Comparison of ENCODE assay signal across 9 cellular contexts in the genomic region with DNA sequence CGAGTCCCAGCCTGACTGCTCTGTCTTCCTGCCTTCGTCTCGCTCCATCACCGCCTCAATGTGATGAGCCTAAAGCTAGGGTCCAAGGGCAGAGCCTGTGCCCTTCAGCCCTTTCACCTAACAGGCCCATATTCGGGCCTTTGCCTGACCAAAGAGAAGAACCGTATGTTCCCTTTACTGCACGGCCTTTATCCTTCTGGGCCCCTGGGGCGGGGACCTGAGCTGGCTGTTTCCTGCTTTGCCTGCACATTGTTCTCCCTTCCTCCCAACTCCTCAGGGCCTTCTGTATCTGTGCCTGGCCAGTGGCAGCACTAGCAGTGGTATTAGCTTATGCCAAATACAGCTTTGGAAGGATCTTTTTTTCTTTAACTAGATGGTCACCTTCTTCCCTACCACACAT. TPM values are rescaled to one million over a fixed set of nuclear protein-coding genes. Genes with fewer than 3 reads are reported as not detected.
A peak's percentile ranks its signal among the peaks of the same experiment; 100 is the strongest.
DNase-seq lines count a peak whose midpoint lies in the region; ATAC-seq and TF ChIP-seq lines count a peak whose summit lies in the region.
"Had no signal": no experiment of that assay in that cellular context is flagged by ENCODE, and none has a peak within 500 bp of the region (broad histone marks: within the 10 kb centered on the region; RNA-seq: fewer than 3 reads in every experiment).

No MANE protein-coding gene starts in this region.

- intact Hi-C loops in activated B cell treated with CpG ODN at 0.5 μM for 24 hours (cut with micrococcal nuclease) (no loop called here), psoas muscle (cut with DNase I) (no loop called here)

- peaks cover 3% of the 10 kb centered on the region for H3K4me1 ChIP-seq in psoas muscle

- H3K27ac ChIP-seq in psoas muscle, result peak overlapping the region; percentile 43

- peaks cover under 1 to 67% of the 10 kb centered on the region in 2 donors for H3K36me3 ChIP-seq in psoas muscle (ENCODE audit: insufficient read depth in 1 of 2, low read depth in 1 of 2)

- H3K27me3 ChIP-seq in psoas muscle (ENCODE audit: insufficient read depth in 3 of 3, low read length in 2 of 3), result no peaks in the 10 kb centered on the region

- ATAC-seq in activated B cell treated with CpG ODN at 0.5 μM for 24 hours (ENCODE audit: low read depth) (no peak), psoas muscle (peak in 3 of 4 donors; percentile 20 to 47 (median 24)), HG03354 (IDR thresholded peaks at IDR 0.05; ENCODE audit: poor library complexity, severe bottlenecking, unreplicated experiment) (no peak), GM18519 (IDR thresholded peaks at IDR 0.05; ENCODE audit: low FRiP score, unreplicated experiment) (no peak)

- H3K27ac Mint-ChIP-seq in activated B cell treated with CpG ODN at 0.5 μM for 24 hours, result peak overlapping the region; percentile 18
- peak overlapping the region; percentile 99 for H3K27ac Mint-ChIP-seq in endothelial cell (ENCODE audit: unreplicated experiment)

- no peaks in the 10 kb centered on the region for H3K9me3 ChIP-seq in psoas muscle

- TF ChIP-seq CTCF in activated B cell treated with CpG ODN at 0.5 μM for 24 hours (IDR thresholded peaks at IDR 0.05) (no peak), endothelial cell (IDR thresholded peaks at IDR 0.05; ENCODE audit: unreplicated experiment) (no peak), psoas muscle (IDR thresholded peaks at IDR 0.05) (no peak)

- no peak for DNase-seq in activated B cell treated with CpG ODN at 0.5 μM for 24 hours
- DNase-seq in endothelial cell (ENCODE audit: low spot score), result peak; percentile 50
- DNase-seq in psoas muscle, result no peak
- no peak for DNase-seq in NCI-H1105 treated with DMSO at 0.1 percent for 48 hours (lab: John Stamatoyannopoulos, UW)
- DNase-seq: mammary epithelial cell; RPMI8226; stimulated activated naive CD4-positive, alpha-beta T cell treated with Interleukin-2 at 50 U/mL for 16 hours had no signal

- H3K4me1 Mint-ChIP-seq in activated B cell treated with CpG ODN at 0.5 μM for 24 hours (peaks cover 15% of the 10 kb centered on the region), endothelial cell (ENCODE audit: unreplicated experiment) (peaks cover 56% of the 10 kb centered on the region)

- POLR2A ChIA-PET in activated B cell treated with CpG ODN at 0.5 μM for 24 hours (lab: Charles Lee), result interaction anchor here (0.6 to 1.2 kb wide), 4 partner anchors 15 to 43 kb away, joined by 3 read pairs; partner anchors contain the start of gene ESYT1

- CTCF ChIA-PET in activated B cell treated with CpG ODN at 0.5 μM for 24 hours (lab: Charles Lee), result interaction anchor here (1.4 to 1.6 kb wide), 2 partner anchors 14 to 17 kb away, joined by 3 read pairs; no protein-coding TSS in a partner anchor

- WGBS in psoas muscle, 3 donors, result 66 to 74% (median 71%) methylated on average over 8 of the region's 8 CpGs

- H3K4me3 Mint-ChIP-seq in activated B cell treated with CpG ODN at 0.5 μM for 24 hours (no peak overlapping the region), endothelial cell (ENCODE audit: unreplicated experiment) (peak overlapping the region; percentile 83)

- H3K27me3 Mint-ChIP-seq in activated B cell treated with CpG ODN at 0.5 μM for 24 hours (no peaks in the 10 kb centered on the region), endothelial cell (ENCODE audit: unreplicated experiment) (peaks cover 8% of the 10 kb centered on the region)

- H3K36me3 Mint-ChIP-seq in activated B cell treated with CpG ODN at 0.5 μM for 24 hours (ENCODE audit: low read depth), result peaks cover 62% of the 10 kb centered on the region
- H3K36me3 Mint-ChIP-seq in endothelial cell (ENCODE audit: low read depth, unreplicated experiment), result peaks cover 54% of the 10 kb centered on the region

- H3K9me3 Mint-ChIP-seq in activated B cell treated with CpG ODN at 0.5 μM for 24 hours, result no peaks in the 10 kb centered on the region
- no peaks in the 10 kb centered on the region for H3K9me3 Mint-ChIP-seq in endothelial cell (ENCODE audit: unreplicated experiment)

- no peak overlapping the region for H3K4me3 ChIP-seq in psoas muscle

RNA-seq across cellular contexts. Expression of gene MYL6B, which starts 8.5 kb away (rescaled TPM):
- 25.2 and 36.2 TPM in 2 replicates for total RNA-seq in activated B cell treated with CpG ODN at 0.5 μM for 24 hours
- total RNA-seq in endothelial cell (ENCODE audit: unreplicated experiment), result 170 TPM
- 1,000 to 10,000 TPM in 1 of 4 donors, 100 to 1,000 TPM in 3; 113 to 2,222 (median 606) TPM for total RNA-seq in psoas muscle
- 100 to 1,000 TPM; 151 to 786 (median 413) TPM for polyA plus RNA-seq in psoas muscle

RNA-seq across cellular contexts. Expression of gene MYL6, which starts 14.3 kb away (rescaled TPM):
- total RNA-seq in activated B cell treated with CpG ODN at 0.5 μM for 24 hours (921 and 1,059 TPM in 2 replicates), endothelial cell (ENCODE audit: unreplicated experiment) (2,481 TPM), psoas muscle (100 to 1,000 TPM; 216 to 395 (median 291) TPM)
- 100 to 1,000 TPM; 384 to 711 (median 489) TPM for polyA plus RNA-seq in psoas muscle

RNA-seq across cellular contexts. Expression of gene ESYT1, which starts 15.8 kb away (rescaled TPM):
- 120 and 137 TPM in 2 replicates for total RNA-seq in activated B cell treated with CpG ODN at 0.5 μM for 24 hours
- total RNA-seq in endothelial cell (ENCODE audit: unreplicated experiment), result 302 TPM
- total RNA-seq in psoas muscle, result 10 to 100 TPM; 36.7 to 57.4 (median 44.4) TPM
- 10 to 100 TPM; 20.2 to 40.6 (median 21.0) TPM for polyA plus RNA-seq in psoas muscle

RNA-seq across cellular contexts. Expression of gene ZC3H10, which starts 25.8 kb away (rescaled TPM):
- total RNA-seq in activated B cell treated with CpG ODN at 0.5 μM for 24 hours (15.4 and 17.1 TPM in 2 replicates), endothelial cell (ENCODE audit: unreplicated experiment) (10.4 TPM), psoas muscle (10 to 100 TPM in 1 of 4 donors, 1 to 10 TPM in 3; 5.0 to 10.3 (median 6.6) TPM)
- 1 to 10 TPM; 3.5 to 7.8 (median 4.5) TPM for polyA plus RNA-seq in psoas muscle

RNA-seq across cellular contexts. Expression of gene RPL41, which starts 27.4 kb away (rescaled TPM):
- total RNA-seq in activated B cell treated with CpG ODN at 0.5 μM for 24 hours, result 5,829 and 6,631 TPM in 2 replicates
- total RNA-seq in endothelial cell (ENCODE audit: unreplicated experiment), result 3,242 TPM
- total RNA-seq in psoas muscle, result 1,000 to 10,000 TPM; 2,052 to 2,475 (median 2,223) TPM
- polyA plus RNA-seq in psoas muscle, result 1,000 to 10,000 TPM; 3,632 to 4,096 (median 3,726) TPM

Comparison
In these comparisons a context has a peak if more than half of its experiments do, and no peak if none do; other contexts are left out.
1. ATAC-seq: peak in psoas muscle (3 of 4); none in activated B cell treated with CpG ODN at 0.5 μM for 24 hours (single experiment), HG03354 (single experiment) and GM18519 (single experiment).